In genomic region chr1:148032247-148032646, GRCh38 we compare ENCODE assay signal across 7 cellular contexts.
DNase-seq lines count a peak whose midpoint lies in the region; ATAC-seq and TF ChIP-seq lines count a peak whose summit lies in the region.
"Not testable (repeated sequence)": the region's sequence is repeated elsewhere in the genome, so short reads cannot be mapped to it uniquely, and the experiment has no call there.

No MANE protein-coding gene starts in this region.

- H3K9me3 ChIP-seq in CD8-positive, alpha-beta memory T cell (ENCODE audit: low read length); PC-9 (ENCODE audit: insufficient read depth, low read depth): not testable (repeated sequence)

- not testable (repeated sequence) for H4K20me1 ChIP-seq in PC-9 (ENCODE audit: insufficient read depth)

- DNase-seq in CD8-positive, alpha-beta memory T cell; PC-9; activated CD4-positive, alpha-beta T cell treated with anti-CD3 and anti-CD28 coated beads, Interleukin-2, amount 10 ng/mL, durations not matched to agents 24 days and 14 days; activated T-helper 1 cell treated with anti-CD3 and anti-CD28 coated beads, Interleukin-12 subunit alpha, Interleukin-12 subunit beta, Interleukin-2, Interleukin-4 antibody, amounts not matched to agents 30 ng/mL and 10 ng/mL and 1 ng/mL, durations not matched to agents 14 hours and 24 hours and 36 hours (ENCODE audit: low spot score); activated naive CD8-positive, alpha-beta T cell treated with anti-CD3 and anti-CD28 coated beads, Interleukin-2, amount 50 U/mL, for 24 hours; immature natural killer cell: not testable (repeated sequence)

- not testable (repeated sequence) for H3K9me3 Mint-ChIP-seq in CD8-positive, alpha-beta memory T cell; activated CD4-positive, alpha-beta T cell treated with anti-CD3 and anti-CD28 coated beads, Interleukin-2, amount 10 ng/mL, durations not matched to agents 24 days and 14 days; activated T-helper 1 cell treated with anti-CD3 and anti-CD28 coated beads, Interleukin-12 subunit alpha, Interleukin-12 subunit beta, Interleukin-2, Interleukin-4 antibody, amounts not matched to agents 30 ng/mL and 10 ng/mL and 1 ng/mL, durations not matched to agents 14 hours and 24 hours and 36 hours; activated naive CD8-positive, alpha-beta T cell treated with anti-CD3 and anti-CD28 coated beads, Interleukin-2, amount 50 U/mL, for 24 hours; immature natural killer cell; nephron

- not testable (repeated sequence) for H3K27ac Mint-ChIP-seq in CD8-positive, alpha-beta memory T cell; activated CD4-positive, alpha-beta T cell treated with anti-CD3 and anti-CD28 coated beads, Interleukin-2, amount 10 ng/mL, durations not matched to agents 24 days and 14 days; activated T-helper 1 cell treated with anti-CD3 and anti-CD28 coated beads, Interleukin-12 subunit alpha, Interleukin-12 subunit beta, Interleukin-2, Interleukin-4 antibody, amounts not matched to agents 30 ng/mL and 10 ng/mL and 1 ng/mL, durations not matched to agents 14 hours and 24 hours and 36 hours; immature natural killer cell; nephron
- H3K27ac Mint-ChIP-seq in activated naive CD8-positive, alpha-beta T cell treated with anti-CD3 and anti-CD28 coated beads, Interleukin-2, amount 50 U/mL, for 24 hours, result peak overlapping the region; percentile 46

- H3K9me2 ChIP-seq in PC-9 (ENCODE audit: insufficient read depth), result not testable (repeated sequence)

- not testable (repeated sequence) for H2AFZ ChIP-seq in PC-9

- CTCF ChIA-PET in CD8-positive, alpha-beta memory T cell (lab: Charles Lee); PC-9 (lab: Charles Lee): not testable (repeated sequence)

- not testable (repeated sequence) for H3K27me3 Mint-ChIP-seq in CD8-positive, alpha-beta memory T cell; activated T-helper 1 cell treated with anti-CD3 and anti-CD28 coated beads, Interleukin-12 subunit alpha, Interleukin-12 subunit beta, Interleukin-2, Interleukin-4 antibody, amounts not matched to agents 30 ng/mL and 10 ng/mL and 1 ng/mL, durations not matched to agents 14 hours and 24 hours and 36 hours (ENCODE audit: insufficient read depth); activated naive CD8-positive, alpha-beta T cell treated with anti-CD3 and anti-CD28 coated beads, Interleukin-2, amount 50 U/mL, for 24 hours; immature natural killer cell (ENCODE audit: low read depth in 3 of 3)
- peaks cover 11% of the 10 kb centered on the region for H3K27me3 Mint-ChIP-seq in activated CD4-positive, alpha-beta T cell treated with anti-CD3 and anti-CD28 coated beads, Interleukin-2, amount 10 ng/mL, durations not matched to agents 24 days and 14 days
- H3K27me3 Mint-ChIP-seq in nephron (ENCODE audit: low read depth), result peaks cover 19% of the 10 kb centered on the region

- H3K27me3 ChIP-seq in CD8-positive, alpha-beta memory T cell (ENCODE audit: insufficient read depth, low read length, poor library complexity, severe bottlenecking); PC-9 (ENCODE audit: insufficient read depth, low read depth): not testable (repeated sequence)

- not testable (repeated sequence) for H3F3A ChIP-seq in PC-9 (ENCODE audit: insufficient read depth, low read depth)

- not testable (repeated sequence) for BruUV-seq in PC-9 (replicated peaks; lab: Mats Ljungman, UMichigan)

- TF ChIP-seq CTCF in PC-9 (conservative IDR thresholded peaks at IDR 0.05); nephron (IDR thresholded peaks at IDR 0.05; ENCODE audit: unreplicated experiment in 3 of 3): not testable (repeated sequence)

- H3K79me2 ChIP-seq in PC-9 (ENCODE audit: low read depth), result not testable (repeated sequence)

- peak overlapping the region; percentile 28; the same call in 1 of the 2 replicates for H3K4me2 ChIP-seq in PC-9

- H3K27ac ChIP-seq in CD8-positive, alpha-beta memory T cell (ENCODE audit: low read depth, low read length); PC-9: not testable (repeated sequence)

- not testable (repeated sequence) for H3K4me1 ChIP-seq in CD8-positive, alpha-beta memory T cell (ENCODE audit: insufficient read depth, low read length); PC-9 (replicated peaks; ENCODE audit: insufficient read depth)

- H3K4me3 Mint-ChIP-seq in CD8-positive, alpha-beta memory T cell, result peak overlapping the region in 5 of 7 donors; percentile 35 to 67 (median 63)
- H3K4me3 Mint-ChIP-seq in activated CD4-positive, alpha-beta T cell treated with anti-CD3 and anti-CD28 coated beads, Interleukin-2, amount 10 ng/mL, durations not matched to agents 24 days and 14 days, result peak overlapping the region; percentile 52
- H3K4me3 Mint-ChIP-seq in activated T-helper 1 cell treated with anti-CD3 and anti-CD28 coated beads, Interleukin-12 subunit alpha, Interleukin-12 subunit beta, Interleukin-2, Interleukin-4 antibody, amounts not matched to agents 30 ng/mL and 10 ng/mL and 1 ng/mL, durations not matched to agents 14 hours and 24 hours and 36 hours, result peak overlapping the region; percentile 57
- H3K4me3 Mint-ChIP-seq in activated naive CD8-positive, alpha-beta T cell treated with anti-CD3 and anti-CD28 coated beads, Interleukin-2, amount 50 U/mL, for 24 hours, result peak overlapping the region; percentile 62
- H3K4me3 Mint-ChIP-seq in immature natural killer cell (peak overlapping the region in 3 of 5 donors; percentile 30 to 68 (median 41)), nephron (peak overlapping the region in 2 of 3 experiments; percentile 10 to 55)

- not testable (repeated sequence) for H3K36me3 ChIP-seq in CD8-positive, alpha-beta memory T cell (ENCODE audit: insufficient read depth, low read length); PC-9 (ENCODE audit: low read depth)

- not testable (repeated sequence) for H3K4me1 Mint-ChIP-seq in CD8-positive, alpha-beta memory T cell; activated CD4-positive, alpha-beta T cell treated with anti-CD3 and anti-CD28 coated beads, Interleukin-2, amount 10 ng/mL, durations not matched to agents 24 days and 14 days; activated T-helper 1 cell treated with anti-CD3 and anti-CD28 coated beads, Interleukin-12 subunit alpha, Interleukin-12 subunit beta, Interleukin-2, Interleukin-4 antibody, amounts not matched to agents 30 ng/mL and 10 ng/mL and 1 ng/mL, durations not matched to agents 14 hours and 24 hours and 36 hours (ENCODE audit: low read depth); activated naive CD8-positive, alpha-beta T cell treated with anti-CD3 and anti-CD28 coated beads, Interleukin-2, amount 50 U/mL, for 24 hours; immature natural killer cell; nephron

- POLR2A ChIA-PET in CD8-positive, alpha-beta memory T cell (lab: Charles Lee); PC-9 (lab: Charles Lee; ENCODE audit: unreplicated experiment): not testable (repeated sequence)

- intact Hi-C loops in PC-9 (cut with micrococcal nuclease; ENCODE audit: unreplicated experiment); activated CD4-positive, alpha-beta T cell treated with anti-CD3 and anti-CD28 coated beads, Interleukin-2, amount 10 ng/mL, durations not matched to agents 24 days and 14 days (cut with micrococcal nuclease); activated T-helper 1 cell treated with anti-CD3 and anti-CD28 coated beads, Interleukin-12 subunit alpha, Interleukin-12 subunit beta, Interleukin-2, Interleukin-4 antibody, amounts not matched to agents 30 ng/mL and 10 ng/mL and 1 ng/mL, durations not matched to agents 14 hours and 24 hours and 36 hours (cut with micrococcal nuclease): not testable (repeated sequence)

- H3K36me3 Mint-ChIP-seq in CD8-positive, alpha-beta memory T cell; activated CD4-positive, alpha-beta T cell treated with anti-CD3 and anti-CD28 coated beads, Interleukin-2, amount 10 ng/mL, durations not matched to agents 24 days and 14 days (ENCODE audit: low read depth); activated T-helper 1 cell treated with anti-CD3 and anti-CD28 coated beads, Interleukin-12 subunit alpha, Interleukin-12 subunit beta, Interleukin-2, Interleukin-4 antibody, amounts not matched to agents 30 ng/mL and 10 ng/mL and 1 ng/mL, durations not matched to agents 14 hours and 24 hours and 36 hours (ENCODE audit: low read depth); activated naive CD8-positive, alpha-beta T cell treated with anti-CD3 and anti-CD28 coated beads, Interleukin-2, amount 50 U/mL, for 24 hours (ENCODE audit: low read depth); immature natural killer cell; nephron (ENCODE audit: low read depth): not testable (repeated sequence)

- ATAC-seq in activated naive CD8-positive, alpha-beta T cell treated with anti-CD3 and anti-CD28 coated beads, Interleukin-2, amount 50 U/mL, for 24 hours, result not testable (repeated sequence)

- H3K4me3 ChIP-seq in CD8-positive, alpha-beta memory T cell (ENCODE audit: low read length); PC-9: not testable (repeated sequence)
